ENCODE assay signal across 8 cellular contexts in genomic region chr10:97736403-97736901, GRCh38. TPM values are rescaled to one million over a fixed set of nuclear protein-coding genes. Genes with fewer than 3 reads are reported as not detected.
DNase-seq lines count a peak whose midpoint lies in the region; ATAC-seq, FAIRE-seq and TF ChIP-seq lines count a peak whose summit lies in the region.

No MANE protein-coding gene starts in this region.

- WGBS in testis, 2 donors: 45 to 49% methylated on average over 13 of the region's 13 CpGs

- TF ChIP-seq CTCF in activated B cell treated with CpG ODN at 0.5 μM for 24 hours (IDR thresholded peaks at IDR 0.05) (no peak), kidney (IDR thresholded peaks at IDR 0.05; ENCODE audit: borderline replicate concordance, extremely low read depth, insufficient read depth) (no peak), testis (IDR thresholded peaks at IDR 0.05) (no peak)

- CTCF ChIA-PET in activated B cell treated with CpG ODN at 0.5 μM for 24 hours (lab: Charles Lee): interaction anchor here (0.6 to 3.4 kb wide), 8 partner anchors 27 to 457 kb away, joined by 3 to 21 read pairs (median 6); partner anchors contain the start of gene AVPI1

- H3K4me3 Mint-ChIP-seq in activated B cell treated with CpG ODN at 0.5 μM for 24 hours: peak overlapping the region; percentile 97

- no peaks in the 10 kb centered on the region for H3K9me3 Mint-ChIP-seq in activated B cell treated with CpG ODN at 0.5 μM for 24 hours

- no peaks in the 10 kb centered on the region for H3K9me3 ChIP-seq in kidney (ENCODE audit: control insufficient read depth in 1 of 2, low read length in 2 of 2)
- no peaks in the 10 kb centered on the region for H3K9me3 ChIP-seq in testis

- H3K36me3 ChIP-seq in kidney (ENCODE audit: control insufficient read depth in 1 of 2, insufficient read depth in 2 of 2, low read length in 2 of 2) (peaks cover 0 to 8% of the 10 kb centered on the region in 2 donors), testis (ENCODE audit: low read depth, missing control alignments) (no peaks in the 10 kb centered on the region)

- DNase-seq in activated B cell treated with CpG ODN at 0.5 μM for 24 hours: no peak
- DNase-seq in kidney: no peak
- DNase-seq in testis: no peak
- DNase-seq in NCI-H345 (lab: John Stamatoyannopoulos, UW): no peak
- no peak for DNase-seq in head of caudate nucleus
- no peak for DNase-seq in SIG-M5 treated with dmso at 0.1 percent for 504 hours (lab: John Stamatoyannopoulos, UW; ENCODE audit: unreplicated experiment)

- H3K27ac ChIP-seq in kidney (ENCODE audit: low read depth in 2 of 2, low read length in 2 of 2) (peak overlapping the region; percentile 90), testis (peak overlapping the region in 1 of 2 donors; percentile 78)

- no peak overlapping the region for H3K9ac ChIP-seq in kidney (ENCODE audit: low read length in 2 of 2)

- peaks cover 44% of the 10 kb centered on the region for H3K4me1 Mint-ChIP-seq in activated B cell treated with CpG ODN at 0.5 μM for 24 hours

- peak overlapping the region; percentile 97 for H3K27ac Mint-ChIP-seq in activated B cell treated with CpG ODN at 0.5 μM for 24 hours

- H3K4me1 ChIP-seq in kidney (ENCODE audit: control insufficient read depth in 1 of 2, insufficient read depth in 1 of 2, low read depth in 1 of 2, low read length in 2 of 2) (peaks cover 10 to 13% of the 10 kb centered on the region in 2 donors), testis (peaks cover 10% of the 10 kb centered on the region)

- no peak for FAIRE-seq in kidney (lab: Jason Lieb, UNC)

- peaks cover 28% of the 10 kb centered on the region for H3K36me3 Mint-ChIP-seq in activated B cell treated with CpG ODN at 0.5 μM for 24 hours (ENCODE audit: low read depth)

- intact Hi-C loops in activated B cell treated with CpG ODN at 0.5 μM for 24 hours (cut with micrococcal nuclease) (loop anchor here (2.0 to 10.0 kb wide), 4 partner anchors 22 to 711 kb away; partner anchors contain the start of genes HPS1, MMS19, MORN4 and UBTD1), kidney (cut with DNase I) (no loop called here), testis (cut with DNase I; ENCODE audit: low total_unique reads) (loop anchor here (10.0 kb wide), 1 partner anchor 52 kb away; the partner anchor contains the start of gene AVPI1), head of caudate nucleus (cut with DNase I) (loop anchor here (10.0 kb wide), 1 partner anchor 52 kb away; the partner anchor contains the start of gene AVPI1)

- H3K27me3 Mint-ChIP-seq in activated B cell treated with CpG ODN at 0.5 μM for 24 hours: peaks cover 1% of the 10 kb centered on the region

- H3K27me3 ChIP-seq in testis: no peaks in the 10 kb centered on the region

- POLR2A ChIA-PET in activated B cell treated with CpG ODN at 0.5 μM for 24 hours (lab: Charles Lee): interaction anchor here (0.6 to 2.1 kb wide), 20 partner anchors 9 to 1884 kb away, joined by 3 to 44 read pairs (median 4); partner anchors contain the start of genes AVPI1, GOT1, MARVELD1 and PI4K2A

- H3K4me3 ChIP-seq in kidney (ENCODE audit: low read length in 2 of 2) (peak overlapping the region; percentile 86 to 95), testis (peak overlapping the region; percentile 82 to 97)

- no peak for TF ChIP-seq POLR2A in testis (IDR thresholded peaks at IDR 0.05)

- ATAC-seq in GM19328 (IDR thresholded peaks at IDR 0.05; ENCODE audit: unreplicated experiment) (peak; percentile 17), HG03060 (IDR thresholded peaks at IDR 0.05; ENCODE audit: low read depth, unreplicated experiment) (peak; percentile 8), activated B cell treated with CpG ODN at 0.5 μM for 24 hours (ENCODE audit: low read depth) (peak; percentile 20)

RNA-seq across cellular contexts. Expression of gene ZFYVE27, which starts 0.5 kb away (rescaled TPM):
- total RNA-seq in activated B cell treated with CpG ODN at 0.5 μM for 24 hours (45.3 and 65.7 TPM in 2 replicates), kidney (34.4 TPM), testis (10 to 100 TPM; 64.8 to 66.4 TPM)
- polyA plus RNA-seq in kidney (ENCODE audit: insufficient read depth, low read depth, low replicate concordance) (23.3 TPM), testis (ENCODE audit: insufficient read depth, low read depth, low replicate concordance) (38.4 TPM)

RNA-seq across cellular contexts. Expression of gene MARVELD1, which starts 22.9 kb away (rescaled TPM):
- total RNA-seq in activated B cell treated with CpG ODN at 0.5 μM for 24 hours: 0.24 and 0.31 TPM in 2 replicates
- 43.2 TPM for total RNA-seq in kidney
- polyA plus RNA-seq in kidney (ENCODE audit: insufficient read depth, low read depth, low replicate concordance): 8.3 TPM
- total RNA-seq in testis: 10 to 100 TPM in 1 of 2 donors, 1 to 10 TPM in 1; 8.7 to 13.6 TPM
- 21.9 TPM for polyA plus RNA-seq in testis (ENCODE audit: insufficient read depth, low read depth, low replicate concordance)

RNA-seq across cellular contexts. Expression of gene SFRP5, which starts 35.3 kb away (rescaled TPM):
- total RNA-seq in activated B cell treated with CpG ODN at 0.5 μM for 24 hours (not detected in 2 replicates), kidney (0.31 TPM), testis (1 to 10 TPM in 1 of 2 donors, under 1 TPM in 1; 0.99 to 2.0 TPM)
- polyA plus RNA-seq in kidney (ENCODE audit: insufficient read depth, low read depth, low replicate concordance) (0.22 TPM), testis (ENCODE audit: insufficient read depth, low read depth, low replicate concordance) (1.2 TPM)

RNA-seq across cellular contexts. Expression of gene AVPI1, which starts 49.4 kb away (rescaled TPM):
- total RNA-seq in activated B cell treated with CpG ODN at 0.5 μM for 24 hours: 0.51 and 1.2 TPM in 2 replicates
- 10.7 TPM for total RNA-seq in kidney
- 15.5 TPM for polyA plus RNA-seq in kidney (ENCODE audit: insufficient read depth, low read depth, low replicate concordance)
- 10 to 100 TPM; 23.0 to 28.3 TPM for total RNA-seq in testis
- polyA plus RNA-seq in testis (ENCODE audit: insufficient read depth, low read depth, low replicate concordance): 26.4 TPM
